21 cellular contexts compared by ENCODE assay signal in genomic region chr7:36766451-36766850, GRCh38. TPM values are rescaled to one million over a fixed set of nuclear protein-coding genes. Genes with fewer than 3 reads are reported as not detected.
DNase-seq lines count a peak whose midpoint lies in the region; ATAC-seq and TF ChIP-seq lines count a peak whose summit lies in the region.
"Had no signal": no experiment of that assay in that cellular context is flagged by ENCODE, and none has a peak within 500 bp of the region (broad histone marks: within the 10 kb centered on the region; RNA-seq: fewer than 3 reads in every experiment).

No MANE protein-coding gene starts in this region.

- no peak overlapping the region for H3K9ac ChIP-seq in neural progenitor cell
- H3K9ac ChIP-seq: BLaER1, GM23248 had no signal

- H3K9me3 Mint-ChIP-seq in T-helper 1 cell treated with Interleukin-12 subunit alpha and Interleukin-12 subunit beta and Interleukin-4 antibody, amounts not matched to agents 30 μg/mL and 1 μg/mL, for 36 hours = no peaks in the 10 kb centered on the region
- no peaks in the 10 kb centered on the region for H3K9me3 Mint-ChIP-seq in CD4-positive, alpha-beta T cell
- H3K9me3 Mint-ChIP-seq in neural progenitor cell = no peaks in the 10 kb centered on the region
- H3K9me3 Mint-ChIP-seq: CD4-positive, CD25-positive, alpha-beta regulatory T cell had no signal

- no peaks in the 10 kb centered on the region for H3K36me3 ChIP-seq in neural progenitor cell
- H3K36me3 ChIP-seq: BLaER1 had no signal

- peaks cover 21% of the 10 kb centered on the region for H3K4me1 Mint-ChIP-seq in T-helper 1 cell treated with Interleukin-12 subunit alpha and Interleukin-12 subunit beta and Interleukin-4 antibody, amounts not matched to agents 30 μg/mL and 1 μg/mL, for 36 hours (ENCODE audit: low read depth)
- H3K4me1 Mint-ChIP-seq in CD4-positive, alpha-beta T cell (ENCODE audit: low read depth) = peaks cover 39% of the 10 kb centered on the region
- no peaks in the 10 kb centered on the region for H3K4me1 Mint-ChIP-seq in neural progenitor cell

- H2AFZ ChIP-seq in neural progenitor cell (replicated peaks) = peak overlapping the region; percentile 23
- H2AFZ ChIP-seq: GM23248 had no signal

- H3K27me3 Mint-ChIP-seq in T-helper 1 cell treated with Interleukin-12 subunit alpha and Interleukin-12 subunit beta and Interleukin-4 antibody, amounts not matched to agents 30 μg/mL and 1 μg/mL, for 36 hours (ENCODE audit: low read depth) = peaks cover 9% of the 10 kb centered on the region
- H3K27me3 Mint-ChIP-seq in CD4-positive, alpha-beta T cell = no peaks in the 10 kb centered on the region
- H3K27me3 Mint-ChIP-seq in neural progenitor cell (ENCODE audit: insufficient read depth, low read depth) = no peaks in the 10 kb centered on the region
- H3K27me3 Mint-ChIP-seq: B cell; CD4-positive, CD25-positive, alpha-beta regulatory T cell had no signal

- no peak overlapping the region for H3K27ac ChIP-seq in CD4-positive, alpha-beta T cell (ENCODE audit: low read depth, low read length)
- no peak overlapping the region for H3K27ac ChIP-seq in neural progenitor cell
- H3K27ac ChIP-seq: 22Rv1, BLaER1, C4-2B, GM23248 had no signal

- no peak overlapping the region for H3K4me3 ChIP-seq in neural progenitor cell
- H3K4me3 ChIP-seq: BLaER1, GM12878, GM23248 had no signal

- H3K4me1 ChIP-seq in neural progenitor cell = no peaks in the 10 kb centered on the region

- no peak for ATAC-seq in CD4-positive, alpha-beta T cell (ENCODE audit: poor library complexity)
- no peak for ATAC-seq in HG02884 (IDR thresholded peaks at IDR 0.05; ENCODE audit: unreplicated experiment)
- ATAC-seq: GM12878 had no signal

- H3K9me3 ChIP-seq in CD4-positive, alpha-beta T cell (ENCODE audit: control insufficient read depth, low read length) = no peaks in the 10 kb centered on the region
- H3K9me3 ChIP-seq in neural progenitor cell (ENCODE audit: low read depth) = no peaks in the 10 kb centered on the region
- H3K9me3 ChIP-seq: BLaER1 had no signal

- H3K4me3 Mint-ChIP-seq in T-helper 1 cell treated with Interleukin-12 subunit alpha and Interleukin-12 subunit beta and Interleukin-4 antibody, amounts not matched to agents 30 μg/mL and 1 μg/mL, for 36 hours = no peak overlapping the region
- no peak overlapping the region for H3K4me3 Mint-ChIP-seq in CD4-positive, alpha-beta T cell
- no peak overlapping the region for H3K4me3 Mint-ChIP-seq in neural progenitor cell
- H3K4me3 Mint-ChIP-seq: B cell; CD4-positive, CD25-positive, alpha-beta regulatory T cell had no signal

- H3K27ac Mint-ChIP-seq in T-helper 1 cell treated with Interleukin-12 subunit alpha and Interleukin-12 subunit beta and Interleukin-4 antibody, amounts not matched to agents 30 μg/mL and 1 μg/mL, for 36 hours = peak overlapping the region; percentile 24
- peak overlapping the region; percentile 62 for H3K27ac Mint-ChIP-seq in CD4-positive, alpha-beta T cell
- no peak overlapping the region for H3K27ac Mint-ChIP-seq in neural progenitor cell
- H3K27ac Mint-ChIP-seq: B cell had no signal

- POLR2A ChIA-PET in CD4-positive, alpha-beta T cell (lab: Charles Lee) = interaction anchor here (0.5 to 1.3 kb wide), 3 partner anchors 10 to 43 kb away, joined by 3 to 4 read pairs (median 3); no protein-coding TSS in a partner anchor

- H3F3A ChIP-seq in neural progenitor cell (ENCODE audit: low read depth) = no peaks in the 10 kb centered on the region

- TF ChIP-seq CTCF in CD4-positive, alpha-beta T cell (IDR thresholded peaks at IDR 0.05) = no peak
- no peak for TF ChIP-seq CTCF in neural progenitor cell (IDR thresholded peaks at IDR 0.05)

- CTCF ChIA-PET in CD4-positive, alpha-beta T cell (lab: Charles Lee) = interaction anchor here (1.2 kb wide), 1 partner anchor 14 kb away, joined by 3 read pairs; no protein-coding TSS in a partner anchor

- H3K4me2 ChIP-seq in neural progenitor cell = no peak overlapping the region
- H3K4me2 ChIP-seq: BLaER1 had no signal

- no peaks in the 10 kb centered on the region for H3K79me2 ChIP-seq in neural progenitor cell (ENCODE audit: low read depth)

- H3K36me3 Mint-ChIP-seq in T-helper 1 cell treated with Interleukin-12 subunit alpha and Interleukin-12 subunit beta and Interleukin-4 antibody, amounts not matched to agents 30 μg/mL and 1 μg/mL, for 36 hours (ENCODE audit: low read depth) = peaks cover 4% of the 10 kb centered on the region
- H3K36me3 Mint-ChIP-seq in CD4-positive, alpha-beta T cell (ENCODE audit: low read depth) = no peaks in the 10 kb centered on the region
- H3K36me3 Mint-ChIP-seq in neural progenitor cell = no peaks in the 10 kb centered on the region
- H3K36me3 Mint-ChIP-seq: CD4-positive, CD25-positive, alpha-beta regulatory T cell had no signal

- no peaks in the 10 kb centered on the region for H4K20me1 ChIP-seq in neural progenitor cell (ENCODE audit: low read depth)
- H4K20me1 ChIP-seq: BLaER1 had no signal

- no peak for DNase-seq in T-helper 1 cell
- DNase-seq in CD4-positive, alpha-beta T cell = no peak
- no peak for DNase-seq in neural progenitor cell (ENCODE audit: low spot score)
- no peak for DNase-seq in stimulated activated naive CD4-positive, alpha-beta T cell (lab: John Stamatoyannopoulos, UW)
- DNase-seq: Calu3; CD4-positive, CD25-positive, alpha-beta regulatory T cell; COR-L47; DMS153; DND-41; GDM1; GM23248; H7; HCEC 1CT had no signal

- intact Hi-C loops in CD4-positive, alpha-beta T cell (cut with DNase I, micrococcal nuclease) = no loop called here

- no peaks in the 10 kb centered on the region for H3K27me3 ChIP-seq in CD4-positive, alpha-beta T cell (ENCODE audit: control insufficient read depth, insufficient read depth, low read length)
- no peaks in the 10 kb centered on the region for H3K27me3 ChIP-seq in neural progenitor cell
- H3K27me3 ChIP-seq: BLaER1 had no signal

RNA-seq across cellular contexts. Expression of gene AOAH, which starts 42.2 kb away (rescaled TPM):
- 10 to 100 TPM; 27.5 to 30.3 TPM for total RNA-seq in CD4-positive, alpha-beta T cell
- total RNA-seq in neural progenitor cell (ENCODE audit: low replicate concordance) = 5.5 and 5.9 TPM in 2 replicates
- total RNA-seq: Calu3, GM23248, H1 had no signal
